ENCODE assay signal across 11 cellular contexts in the genomic region with DNA sequence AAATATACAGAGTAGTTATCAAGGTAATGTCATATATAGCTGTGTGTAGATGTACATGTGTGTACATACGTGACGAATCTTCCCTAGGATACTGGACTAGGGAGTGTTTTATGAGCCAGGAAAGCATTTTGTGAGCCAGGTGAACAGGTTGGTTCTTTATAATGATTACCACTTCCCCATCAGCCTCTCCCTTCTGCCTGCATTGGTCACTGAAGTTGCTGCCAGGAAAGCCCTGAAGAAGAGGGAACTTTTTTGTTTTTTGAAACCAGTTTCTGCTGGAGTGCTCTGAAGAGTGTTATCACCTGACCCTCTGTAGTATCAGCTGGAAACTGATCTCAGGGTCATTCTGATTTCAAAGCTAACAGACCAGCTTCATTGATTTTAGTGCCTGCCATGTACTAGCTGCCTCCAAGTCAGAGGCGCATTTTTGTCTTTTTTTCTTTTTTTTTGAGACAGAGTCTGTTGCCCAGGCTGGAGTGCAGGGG. TPM values are rescaled to one million over a fixed set of nuclear protein-coding genes. Genes with fewer than 3 reads are reported as not detected.
DNase-seq lines count a peak whose midpoint lies in the region; ATAC-seq and TF ChIP-seq lines count a peak whose summit lies in the region.
"Had no signal": no experiment of that assay in that cellular context is flagged by ENCODE, and none has a peak within 500 bp of the region (broad histone marks: within the 10 kb centered on the region; RNA-seq: fewer than 3 reads in every experiment).

No MANE protein-coding gene starts in this region.

- H3K4me1 ChIP-seq in HUES6 (ENCODE audit: control insufficient read depth, insufficient read depth, low read length) (peaks cover 21% of the 10 kb centered on the region), stomach (peaks cover 12 to 62% (median 29%) of the 10 kb centered on the region in 4 donors)

- H3K27ac Mint-ChIP-seq in activated B cell treated with CpG ODN at 0.5 μM for 24 hours, result peak overlapping the region; percentile 35
- peak overlapping the region; percentile 26 to 92 (median 64) for H3K27ac Mint-ChIP-seq in immature natural killer cell
- H3K27ac Mint-ChIP-seq: activated naive CD8-positive, alpha-beta T cell treated with anti-CD3 and anti-CD28 coated beads for 36 hours had no signal

- TF ChIP-seq POLR2A in stomach (IDR thresholded peaks at IDR 0.05), result no peak

- H3K4me3 Mint-ChIP-seq in activated B cell treated with CpG ODN at 0.5 μM for 24 hours (no peak overlapping the region), immature natural killer cell (no peak overlapping the region)
- H3K4me3 Mint-ChIP-seq: activated naive CD8-positive, alpha-beta T cell treated with anti-CD3 and anti-CD28 coated beads for 36 hours; T-cell had no signal

- TF ChIP-seq CTCF in activated B cell treated with CpG ODN at 0.5 μM for 24 hours (IDR thresholded peaks at IDR 0.05) (no peak), stomach (IDR thresholded peaks at IDR 0.05) (no peak), GM10266 (IDR thresholded peaks at IDR 0.05; ENCODE audit: control insufficient read depth, insufficient read depth, low read depth, missing control alignments) (no peak)

- intact Hi-C loops in activated B cell treated with CpG ODN at 0.5 μM for 24 hours (cut with micrococcal nuclease) (no loop called here), stomach (cut with DNase I; ENCODE audit: low total_unique reads) (no loop called here)

- no peaks in the 10 kb centered on the region for H3K27me3 Mint-ChIP-seq in activated B cell treated with CpG ODN at 0.5 μM for 24 hours
- no peaks in the 10 kb centered on the region for H3K27me3 Mint-ChIP-seq in immature natural killer cell (ENCODE audit: low read depth in 3 of 3)
- H3K27me3 Mint-ChIP-seq: activated naive CD8-positive, alpha-beta T cell treated with anti-CD3 and anti-CD28 coated beads for 36 hours; T-cell had no signal

- H3K36me3 ChIP-seq in HUES6 (ENCODE audit: control insufficient read depth, insufficient read depth, low read length) (peaks cover 52% of the 10 kb centered on the region), stomach (peaks cover 7 to 61% (median 47%) of the 10 kb centered on the region in 4 donors)

- ATAC-seq in activated B cell treated with CpG ODN at 0.5 μM for 24 hours (ENCODE audit: low read depth), result no peak
- ATAC-seq: T-cell had no signal

- H3K27me3 ChIP-seq in HUES6 (ENCODE audit: control insufficient read depth, insufficient read depth, low read length), result no peaks in the 10 kb centered on the region
- no peaks in the 10 kb centered on the region for H3K27me3 ChIP-seq in stomach

- H3K27ac ChIP-seq in HUES6 (ENCODE audit: low read depth, low read length) (peak overlapping the region; percentile 13; the same call in 1 of the 2 replicates), stomach (peak overlapping the region in 4 of 5 donors; percentile 38 to 82 (median 72))

- POLR2A ChIA-PET in activated B cell treated with CpG ODN at 0.5 μM for 24 hours (lab: Charles Lee), result interaction anchor here (0.7 kb wide), 1 partner anchor 143 kb away, joined by 6 read pairs; a partner anchor contains a TSS

- 54 to 67% (median 60%) methylated on average over 3 of the region's 3 CpGs for WGBS in stomach, 5 donors

- TF ChIP-seq EP300 in stomach (IDR thresholded peaks at IDR 0.05), result no peak

- H3K4me3 ChIP-seq in HUES6 (ENCODE audit: low read depth, low read length) (no peak overlapping the region), stomach (no peak overlapping the region)

- H3K9me3 ChIP-seq in HUES6 (ENCODE audit: control insufficient read depth, insufficient read depth, low read depth, low read length) (no peaks in the 10 kb centered on the region), stomach (no peaks in the 10 kb centered on the region)

- DNase-seq in activated B cell treated with CpG ODN at 0.5 μM for 24 hours, result no peak
- DNase-seq in immature natural killer cell, result no peak
- DNase-seq in stomach, result no peak
- no peak for DNase-seq in kidney glomerular epithelial cell (lab: John Stamatoyannopoulos, UW)
- DNase-seq in GM10266 (ENCODE audit: extremely low spot score), result no peak
- DNase-seq in stimulated activated CD4-positive, alpha-beta T cell treated with anti-CD3 and anti-CD28 coated beads, Interleukin-4, amount 100 ng/mL, for 4 hours, result no peak
- DNase-seq: activated naive CD8-positive, alpha-beta T cell treated with anti-CD3 and anti-CD28 coated beads for 36 hours; NCI-H1105 treated with DMSO at 0.1 percent for 48 hours; NK-92 treated with Interleukin-12 subunit alpha and Interleukin-12 subunit beta, amount 100 ng/mL, for 24 hours; T-cell had no signal

- no peaks in the 10 kb centered on the region for H3K9me3 Mint-ChIP-seq in activated B cell treated with CpG ODN at 0.5 μM for 24 hours
- H3K9me3 Mint-ChIP-seq in immature natural killer cell, result no peaks in the 10 kb centered on the region
- H3K9me3 Mint-ChIP-seq: activated naive CD8-positive, alpha-beta T cell treated with anti-CD3 and anti-CD28 coated beads for 36 hours; T-cell had no signal

- CTCF ChIA-PET in activated B cell treated with CpG ODN at 0.5 μM for 24 hours (lab: Charles Lee), result interaction anchor here (1.2 to 3.5 kb wide), 5 partner anchors 13 to 1028 kb away, joined by 3 to 22 read pairs (median 6); no protein-coding TSS in a partner anchor

- H3K4me1 Mint-ChIP-seq in activated B cell treated with CpG ODN at 0.5 μM for 24 hours (peaks cover 37% of the 10 kb centered on the region), immature natural killer cell (peaks cover 35 to 36% of the 10 kb centered on the region in 2 donors)

- H3K9ac ChIP-seq in HUES6 (ENCODE audit: low read length), result no peak overlapping the region

- H3K36me3 Mint-ChIP-seq in activated B cell treated with CpG ODN at 0.5 μM for 24 hours (ENCODE audit: low read depth) (peaks cover 43% of the 10 kb centered on the region), immature natural killer cell (peaks cover 11 to 21% (median 17%) of the 10 kb centered on the region in 3 donors)

RNA-seq across cellular contexts. Expression of a gene that starts 14.2 kb away (rescaled TPM):
- total RNA-seq in activated B cell treated with CpG ODN at 0.5 μM for 24 hours, result 22.6 and 23.9 TPM in 2 replicates
- polyA plus RNA-seq in immature natural killer cell, result 1 to 10 TPM in 2 of 3 donors, under 1 TPM in 1; 0.54 to 3.6 (median 2.8) TPM
- total RNA-seq in stomach, result 100 to 1,000 TPM in 2 of 5 donors, 10 to 100 TPM in 3; 43.9 to 380 (median 62.5) TPM
- polyA plus RNA-seq in stomach, result 10 to 100 TPM; 12.4 to 48.6 (median 48.3) TPM
